8 cellular contexts compared by ENCODE assay signal in the genomic region with DNA sequence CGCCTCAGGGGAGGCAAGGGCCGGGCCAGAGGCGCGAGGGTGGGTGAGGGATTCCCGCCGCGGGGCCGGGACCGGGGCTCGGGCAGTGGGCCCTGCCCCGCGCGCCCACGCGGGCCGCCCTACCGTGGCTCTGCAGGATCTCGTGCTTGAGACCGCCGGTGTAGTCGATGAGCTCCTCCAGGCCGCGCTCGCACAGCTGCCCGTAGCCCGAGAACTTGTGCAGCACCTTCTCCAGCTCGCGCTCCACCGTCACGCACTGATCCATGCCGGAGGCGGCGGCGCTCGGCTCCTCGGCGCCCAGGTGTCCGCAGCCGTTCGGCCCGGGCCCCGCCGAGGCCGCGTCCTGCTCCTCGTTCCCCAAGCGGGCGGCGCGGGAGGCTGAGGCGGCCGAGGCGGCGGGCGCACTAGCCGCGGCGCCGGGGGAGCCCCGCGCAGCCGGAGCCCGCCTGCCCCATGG. TPM values are rescaled to one million over a fixed set of nuclear protein-coding genes. Genes with fewer than 3 reads are reported as not detected.
A peak's percentile ranks its signal among the peaks of the same experiment; 100 is the strongest.
DNase-seq lines count a peak whose midpoint lies in the region; ATAC-seq and TF ChIP-seq lines count a peak whose summit lies in the region.
"Not testable (repeated sequence)": the region's sequence is repeated elsewhere in the genome, so short reads cannot be mapped to it uniquely, and the experiment has no call there.

No MANE protein-coding gene starts in this region.

- intact Hi-C loops in psoas muscle (cut with DNase I); transverse colon (cut with DNase I; ENCODE audit: low total_unique reads): not testable (repeated sequence)

- peak; percentile 35 for DNase-seq in GM13976 (ENCODE audit: low spot score)
- peak; percentile 5 for DNase-seq in HEK293T (ENCODE audit: extremely low spot score)
- DNase-seq in activated CD4-positive, alpha-beta T cell treated with anti-CD3 and anti-CD28 coated beads, Interleukin-2, amount 50 U/mL, for 4 hours = peak; percentile 50 to 55
- peak; percentile 3 for DNase-seq in cerebellum (ENCODE audit: low spot score)
- DNase-seq in psoas muscle = peak; percentile 55 to 77
- DNase-seq in transverse colon = peak; percentile 53

- H3K36me3 Mint-ChIP-seq in IgD-negative memory B cell = not testable (repeated sequence)

- POLR2A ChIA-PET in HEK293T (lab: Yijun Ruan, JAX) = not testable (repeated sequence)

- H3K9ac ChIP-seq in iPS-20b (ENCODE audit: low read depth, low read length) = peak overlapping the region; percentile 67; the same call in 1 of the 2 replicates

- TF ChIP-seq EP300 in transverse colon (IDR thresholded peaks at IDR 0.05; ENCODE audit: low read depth) = not testable (repeated sequence)

- CTCF ChIA-PET in HEK293T (lab: Yijun Ruan, JAX) = not testable (repeated sequence)

- H3K4me1 Mint-ChIP-seq in IgD-negative memory B cell = not testable (repeated sequence)

- TF ChIP-seq CTCF in GM13976 (IDR thresholded peaks at IDR 0.05; ENCODE audit: borderline replicate concordance, control extremely low read depth, extremely low read depth, insufficient read depth, missing control alignments); psoas muscle (IDR thresholded peaks at IDR 0.05); transverse colon (IDR thresholded peaks at IDR 0.05): not testable (repeated sequence)

- H3K27ac Mint-ChIP-seq in IgD-negative memory B cell = peak overlapping the region in 2 of 3 donors; percentile 91 to 92

- peak overlapping the region; percentile 82 to 97 (median 90) for H3K4me3 Mint-ChIP-seq in IgD-negative memory B cell

- TF ChIP-seq POLR2A in transverse colon (IDR thresholded peaks at IDR 0.05) = not testable (repeated sequence)

- H3K27me3 Mint-ChIP-seq in IgD-negative memory B cell = not testable (repeated sequence)

- ATAC-seq in psoas muscle = peak; percentile 0 to 14 (median 8)

- not testable (repeated sequence) for H3K27me3 ChIP-seq in iPS-20b (ENCODE audit: insufficient read depth, low read length); psoas muscle (ENCODE audit: insufficient read depth in 3 of 3, low read length in 2 of 3); transverse colon

- not testable (repeated sequence) for H3K27ac ChIP-seq in iPS-20b (ENCODE audit: low read length)
- H3K27ac ChIP-seq in psoas muscle (peak overlapping the region; percentile 96), transverse colon (peak overlapping the region; percentile 92 to 99 (median 95))

- H3K9me3 Mint-ChIP-seq in IgD-negative memory B cell = not testable (repeated sequence)

- in situ Hi-C loops in GM13976 (cut with MboI; ENCODE audit: low sequenced_read_pairs, unreplicated experiment); transverse colon (cut with MboI; ENCODE audit: low pct_ligation_motif_present in 1 of 4, low pct_unique_long_range_greater_than_20kb in 1 of 4, low sequenced_read_pairs in 3 of 4): not testable (repeated sequence)

- H3K4me3 ChIP-seq in iPS-20b (ENCODE audit: low read length) = peak overlapping the region; percentile 77; the same call in 1 of the 2 replicates
- H3K4me3 ChIP-seq in psoas muscle = peak overlapping the region; percentile 84
- peak overlapping the region; percentile 68 to 92 (median 74) for H3K4me3 ChIP-seq in transverse colon

- H3K4me1 ChIP-seq in iPS-20b (ENCODE audit: insufficient read depth, low read length); psoas muscle; transverse colon: not testable (repeated sequence)

- WGBS in psoas muscle, 3 donors = 0 to 2% (median 0%) methylated on average over 9 to 41 of the region's 63 CpGs
- 0% methylated on average over 12 of the region's 63 CpGs; no CpG with 5 or more reads in 1 of the 2 donors for WGBS in transverse colon (ENCODE audit: low coverage in 1 of 2), 2 donors

- H3K9me3 ChIP-seq in iPS-20b (ENCODE audit: insufficient read depth, low read depth, low read length); psoas muscle; transverse colon: not testable (repeated sequence)

- not testable (repeated sequence) for H3K36me3 ChIP-seq in iPS-20b (ENCODE audit: insufficient read depth, low read depth, low read length); psoas muscle (ENCODE audit: insufficient read depth in 1 of 2, low read depth in 1 of 2); transverse colon

RNA-seq across cellular contexts. Expression of gene PLGLB1, which starts 54.2 kb away (rescaled TPM):
- polyA plus RNA-seq in IgD-negative memory B cell (1.5 TPM), psoas muscle (1 to 10 TPM in 2 of 3 donors, under 1 TPM in 1; 0.35 to 1.3 (median 1.2) TPM)
- total RNA-seq in cerebellum (13.8 TPM), psoas muscle (1 to 10 TPM; 1.1 to 2.2 (median 1.3) TPM), transverse colon (10 to 100 TPM in 1 of 4 donors, 1 to 10 TPM in 1, not detected in 2; 8.9 to 11.3 TPM)

Comparison
In these comparisons a context has a peak if more than half of its experiments do, and no peak if none do; other contexts are left out.
1. DNase-seq: peak in every context shown above with its lines; median percentile 66 in psoas muscle; 53 in transverse colon; 52 in activated CD4-positive, alpha-beta T cell treated with anti-CD3 and anti-CD28 coated beads, Interleukin-2, amount 50 U/mL, for 4 hours; 35 in GM13976; 5 in HEK293T; 3 in cerebellum.